9 cellular contexts compared by ENCODE assay signal in genomic region chr1:244049142-244049968, GRCh38. TPM values are rescaled to one million over a fixed set of nuclear protein-coding genes. Genes with fewer than 3 reads are reported as not detected.
A peak's percentile ranks its signal among the peaks of the same experiment; 100 is the strongest.
DNase-seq lines count a peak whose midpoint lies in the region; ATAC-seq and TF ChIP-seq lines count a peak whose summit lies in the region.
"Had no signal": no experiment of that assay in that cellular context is flagged by ENCODE, and none has a peak within 500 bp of the region (broad histone marks: within the 10 kb centered on the region; RNA-seq: fewer than 3 reads in every experiment).

No MANE protein-coding gene starts in this region.

- no peaks in the 10 kb centered on the region for H4K20me1 ChIP-seq in fibroblast of lung (ENCODE audit: control insufficient read depth, extremely low read depth, insufficient read depth, low read length)

- H3K4me2 ChIP-seq in fibroblast of lung (ENCODE audit: extremely low read depth, insufficient read depth, low read length): peak overlapping the region; percentile 98

- peak overlapping the region; percentile 99 for H3K4me3 Mint-ChIP-seq in natural killer cell treated with Interleukin-12 subunit alpha and Interleukin-12 subunit beta and Interleukin-15 and Interleukin-18, amount 100 ng/mL, for 72 hours

- no peak for TF ChIP-seq CTCF in fibroblast of lung (conservative IDR thresholded peaks at IDR 0.05 in 1 of 2, IDR thresholded peaks at IDR 0.05 in 1 of 2; ENCODE audit: low read depth in 1 of 2, low read length in 2 of 2)
- no peak for TF ChIP-seq CTCF in transverse colon (IDR thresholded peaks at IDR 0.05)

- TF ChIP-seq POLR2A in transverse colon (IDR thresholded peaks at IDR 0.05): no peak

- in situ Hi-C loops in transverse colon (cut with MboI; ENCODE audit: low pct_ligation_motif_present in 1 of 4, low pct_unique_long_range_greater_than_20kb in 1 of 4, low sequenced_read_pairs in 3 of 4): loop anchor here in 1 of 4 donors (25.0 kb wide), 1 partner anchor 213 kb away; no protein-coding TSS in a partner anchor

- no peaks in the 10 kb centered on the region for H3K36me3 Mint-ChIP-seq in natural killer cell treated with Interleukin-12 subunit alpha and Interleukin-12 subunit beta and Interleukin-15 and Interleukin-18, amount 100 ng/mL, for 72 hours

- H3K9me3 ChIP-seq in fibroblast of lung (ENCODE audit: control insufficient read depth, insufficient read depth, low read depth, low read length): no peaks in the 10 kb centered on the region
- H3K9me3 ChIP-seq in transverse colon: no peaks in the 10 kb centered on the region

- DNase-seq in DMS53 (lab: John Stamatoyannopoulos, UW) (peak; percentile 68), DMS53 treated with DMSO at 0.1 percent for 48 hours (lab: John Stamatoyannopoulos, UW; ENCODE audit: unreplicated experiment) (no peak), NCI-H69 (lab: John Stamatoyannopoulos, UW) (peak; percentile 89), activated T-cell treated with anti-CD3 and anti-CD28 coated beads for 48 hours (ENCODE audit: low read depth) (peak; percentile 27), fibroblast of lung (ENCODE audit: low read depth in 2 of 2) (peak in 1 of 2 donors; percentile 23), transverse colon (peak; percentile 62)
- no peak for DNase-seq in natural killer cell treated with Interleukin-12 subunit alpha and Interleukin-12 subunit beta and Interleukin-15 and Interleukin-18, amount 100 ng/mL, for 72 hours (ENCODE audit: low spot score)

- peak overlapping the region; percentile 8 for H2AFZ ChIP-seq in fibroblast of lung (ENCODE audit: low read length)

- peak overlapping the region; percentile 49 to 87 (median 76) for H3K4me3 ChIP-seq in fibroblast of lung (replicated peaks in 1 of 4; ENCODE audit: control extremely low read depth in 1 of 4, insufficient read depth in 1 of 4, low read depth in 3 of 4, low read length in 4 of 4)
- peak overlapping the region; percentile 75 to 91 (median 84) for H3K4me3 ChIP-seq in transverse colon

- H3K27me3 Mint-ChIP-seq in natural killer cell treated with Interleukin-12 subunit alpha and Interleukin-12 subunit beta and Interleukin-15 and Interleukin-18, amount 100 ng/mL, for 72 hours: peaks cover 12 to 23% of the 10 kb centered on the region in 2 donors

- ATAC-seq in natural killer cell treated with Interleukin-12 subunit alpha and Interleukin-12 subunit beta and Interleukin-15 and Interleukin-18, amount 100 ng/mL, for 72 hours: no peak
- ATAC-seq in HG03457 (IDR thresholded peaks at IDR 0.05; ENCODE audit: unreplicated experiment): no peak

- peaks cover 11% of the 10 kb centered on the region for H3K4me1 ChIP-seq in fibroblast of lung (ENCODE audit: control insufficient read depth, extremely low read depth, insufficient read depth, low read length)
- peaks cover 0 to 41% (median 17%) of the 10 kb centered on the region in 4 donors for H3K4me1 ChIP-seq in transverse colon
- H3K4me1 ChIP-seq: foreskin keratinocyte had no signal

- no peaks in the 10 kb centered on the region for H3K36me3 ChIP-seq in fibroblast of lung (ENCODE audit: control insufficient read depth, insufficient read depth, low read length)
- peaks cover 0 to 8% (median 2%) of the 10 kb centered on the region in 4 donors for H3K36me3 ChIP-seq in transverse colon

- H3K9ac ChIP-seq in fibroblast of lung (ENCODE audit: insufficient read depth, low read length): peak overlapping the region; percentile 1

- no peaks in the 10 kb centered on the region for H3K9me3 Mint-ChIP-seq in natural killer cell treated with Interleukin-12 subunit alpha and Interleukin-12 subunit beta and Interleukin-15 and Interleukin-18, amount 100 ng/mL, for 72 hours

- 1% methylated on average over 21 to 34 of the region's 75 CpGs for WGBS in transverse colon (ENCODE audit: low coverage in 1 of 2), 2 donors

- TF ChIP-seq EP300 in transverse colon (IDR thresholded peaks at IDR 0.05; ENCODE audit: low read depth): no peak

- peaks cover 14 to 30% of the 10 kb centered on the region in 2 donors for H3K4me1 Mint-ChIP-seq in natural killer cell treated with Interleukin-12 subunit alpha and Interleukin-12 subunit beta and Interleukin-15 and Interleukin-18, amount 100 ng/mL, for 72 hours (ENCODE audit: low read depth in 2 of 2)

- no peak overlapping the region for H3K27ac ChIP-seq in fibroblast of lung (ENCODE audit: insufficient read depth, low read length)
- H3K27ac ChIP-seq in transverse colon: peak overlapping the region; percentile 93 to 97 (median 96)
- H3K27ac ChIP-seq: foreskin keratinocyte had no signal

- H3K79me2 ChIP-seq in fibroblast of lung (ENCODE audit: control insufficient read depth, insufficient read depth, low read length): peaks cover 19% of the 10 kb centered on the region

- H3K27me3 ChIP-seq in fibroblast of lung (ENCODE audit: control insufficient read depth, insufficient read depth, low read length): no peaks in the 10 kb centered on the region
- H3K27me3 ChIP-seq in transverse colon: no peaks in the 10 kb centered on the region
- H3K27me3 ChIP-seq: foreskin keratinocyte had no signal

- intact Hi-C loops in transverse colon (cut with DNase I; ENCODE audit: low total_unique reads): no loop called here

- peak overlapping the region; percentile 67 to 71 for H3K27ac Mint-ChIP-seq in natural killer cell treated with Interleukin-12 subunit alpha and Interleukin-12 subunit beta and Interleukin-15 and Interleukin-18, amount 100 ng/mL, for 72 hours

RNA-seq across cellular contexts. Expression of gene ZBTB18, which starts 1.7 kb away (rescaled TPM):
- total RNA-seq in fibroblast of lung (9.0 and 12.6 TPM in 2 replicates), transverse colon (10 to 100 TPM in 3 of 4 donors, 1 to 10 TPM in 1; 4.1 to 32.8 (median 17.7) TPM)
- polyA plus RNA-seq in fibroblast of lung: 7.7 and 10.3 TPM in 2 replicates
- polyA plus RNA-seq in fibroblast of lung (2012): 4.7 and 7.1 TPM in 2 replicates
- 6.0 and 7.7 TPM in 2 replicates for polyA minus RNA-seq in fibroblast of lung (ENCODE audit: low replicate concordance)
- total RNA-seq in natural killer cell treated with Interleukin-12 subunit alpha and Interleukin-12 subunit beta and Interleukin-15 and Interleukin-18, amount 100 ng/mL, for 72 hours: 1 to 10 TPM; 2.3 to 3.3 TPM

Comparison
In these comparisons a context has a peak if more than half of its experiments do, and no peak if none do; other contexts are left out.
1. DNase-seq: peak in DMS53 (single experiment), NCI-H69 (single experiment), activated T-cell treated with anti-CD3 and anti-CD28 coated beads for 48 hours (single experiment) and transverse colon (single experiment); none in DMS53 treated with DMSO at 0.1 percent for 48 hours (single experiment) and natural killer cell treated with Interleukin-12 subunit alpha and Interleukin-12 subunit beta and Interleukin-15 and Interleukin-18, amount 100 ng/mL, for 72 hours (single experiment).